Comparison of ENCODE assay signal across 8 cellular contexts in the genomic region with DNA sequence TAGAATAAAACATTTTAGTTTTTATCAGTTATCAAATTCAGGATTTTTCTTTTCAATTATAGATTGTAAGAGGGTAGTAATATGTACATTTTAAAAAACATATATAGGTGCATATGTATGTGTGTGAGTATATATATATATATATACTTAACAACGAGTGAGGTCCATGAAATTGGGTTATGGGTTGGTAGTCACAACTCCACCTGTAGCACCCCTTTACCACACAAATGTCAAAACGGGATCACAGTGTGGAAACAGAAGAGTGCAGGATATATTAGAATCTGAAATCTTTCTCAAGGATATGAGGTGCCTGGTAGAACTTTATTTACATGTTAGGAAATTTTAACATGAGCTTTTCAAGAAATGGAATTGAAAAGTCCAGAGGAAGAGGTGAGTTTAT. TPM values are rescaled to one million over a fixed set of nuclear protein-coding genes. Genes with fewer than 3 reads are reported as not detected.
DNase-seq lines count a peak whose midpoint lies in the region; ATAC-seq and TF ChIP-seq lines count a peak whose summit lies in the region.

No MANE protein-coding gene starts in this region.

- ATAC-seq in HG03095 (IDR thresholded peaks at IDR 0.05; ENCODE audit: unreplicated experiment): no peak

- no peaks in the 10 kb centered on the region for H3K27me3 ChIP-seq in endocrine pancreas (ENCODE audit: control insufficient read depth, insufficient read depth, low read length)
- H3K27me3 ChIP-seq in vagina: no peaks in the 10 kb centered on the region

- H3K27ac ChIP-seq in vagina: no peak overlapping the region

- peaks cover 19% of the 10 kb centered on the region for H3K4me1 ChIP-seq in endocrine pancreas (ENCODE audit: control insufficient read depth, insufficient read depth, low read length)
- peaks cover 28% of the 10 kb centered on the region for H3K4me1 ChIP-seq in vagina

- H3K9me3 ChIP-seq in endocrine pancreas (ENCODE audit: control insufficient read depth, low read length) (no peaks in the 10 kb centered on the region), vagina (no peaks in the 10 kb centered on the region)

- TF ChIP-seq CTCF in vagina (IDR thresholded peaks at IDR 0.05): no peak

- H3K9ac ChIP-seq in endocrine pancreas (ENCODE audit: control insufficient read depth, insufficient read depth, low read length): no peak overlapping the region

- intact Hi-C loops in vagina (cut with DNase I): loop anchor here (5.0 kb wide), 1 partner anchor 93 kb away; a partner anchor contains a TSS

- H3K36me3 ChIP-seq in endocrine pancreas (ENCODE audit: control insufficient read depth, insufficient read depth, low read length): no peaks in the 10 kb centered on the region
- H3K36me3 ChIP-seq in vagina: no peaks in the 10 kb centered on the region

- H3K4me3 ChIP-seq in endocrine pancreas (ENCODE audit: control insufficient read depth, insufficient read depth, low read length) (peak overlapping the region; percentile 86), skeletal muscle cell (ENCODE audit: low read depth, low read length) (peak overlapping the region; percentile 27), vagina (peak overlapping the region in 1 of 2 donors; percentile 90)

- TF ChIP-seq POLR2A in vagina (IDR thresholded peaks at IDR 0.05): no peak

- DNase-seq in NCI-H748 (lab: John Stamatoyannopoulos, UW; ENCODE audit: unreplicated experiment) (peak; percentile 23), NCI-H748 treated with DMSO at 0.1 percent for 48 hours (lab: John Stamatoyannopoulos, UW) (no peak), NCI-H345 (lab: John Stamatoyannopoulos, UW) (peak; percentile 52), skeletal muscle cell (ENCODE audit: low read depth) (no peak), vagina (ENCODE audit: extremely low spot score in 2 of 2) (no peak)
- DNase-seq in stimulated activated CD4-positive, alpha-beta T cell treated with anti-CD3 and anti-CD28 coated beads, Interleukin-4, amount 100 ng/mL, for 1 hour: no peak

RNA-seq across cellular contexts. Expression of a gene that starts 31.3 kb away (rescaled TPM):
- 25.3 TPM for total RNA-seq in vagina

Comparison
In these comparisons a context has a peak if more than half of its experiments do, and no peak if none do; other contexts are left out.
1. DNase-seq: peak in NCI-H748 (single experiment) and NCI-H345 (single experiment); none in NCI-H748 treated with DMSO at 0.1 percent for 48 hours (single experiment), skeletal muscle cell (single experiment), vagina (0 of 2) and stimulated activated CD4-positive, alpha-beta T cell treated with anti-CD3 and anti-CD28 coated beads, Interleukin-4, amount 100 ng/mL, for 1 hour (single experiment).